ENCODE assay signal across 1 cellular context in genomic region chr4:40316333-40316781, GRCh38.
TF ChIP-seq lines count a peak whose summit lies in the region.

No MANE protein-coding gene starts in this region.

TF ChIP-seq in GM12878, 131 proteins besides CTCF, POLR2A, EP300 and RAD21 (continued from another document):
- TF ChIP-seq RELB (IDR thresholded peaks at IDR 0.05; ENCODE audit: low read depth) (peak; percentile 71; the same call in 1 of the 2 replicates), ATF2 (IDR thresholded peaks at IDR 0.05; ENCODE audit: low read length) (peak; percentile 81), SMAD1 (IDR thresholded peaks at IDR 0.05; ENCODE audit: low read depth, partially characterized antibody) (peak; percentile 90)
